1 cellular context compared by ENCODE assay signal in genomic region chr4:56435001-56435747, GRCh38.
A peak's percentile ranks its signal among the peaks of the same experiment; 100 is the strongest.
TF ChIP-seq lines count a peak whose summit lies in the region.

TSS of gene PPAT (minus strand) at chr4:56435615. CDS start at chr4:56435477, 138 bp downstream.

TF ChIP-seq in HepG2, 621 proteins besides CTCF, POLR2A, EP300 and RAD21 (continued from another document and continues in another):
- TF ChIP-seq ETS1 (CRISPR knock-in tag; IDR thresholded peaks at IDR 0.05) (peak; percentile 78; the same call in 1 of the 2 replicates), GATAD1 (CRISPR knock-in tag; IDR thresholded peaks at IDR 0.05) (peak; percentile 17; the same call in 1 of the 2 replicates), ZNF816 (CRISPR knock-in tag; IDR thresholded peaks at IDR 0.05; ENCODE audit: borderline replicate concordance) (no peak), TEAD2 (CRISPR knock-in tag; IDR thresholded peaks at IDR 0.05) (no peak), TP53 (CRISPR knock-in tag; conservative IDR thresholded peaks at IDR 0.05) (no peak), SMAD9 (CRISPR knock-in tag; IDR thresholded peaks at IDR 0.05) (no peak), ZNF530 (CRISPR knock-in tag; IDR thresholded peaks at IDR 0.05; ENCODE audit: low read depth) (no peak), ZNF567 (CRISPR knock-in tag; IDR thresholded peaks at IDR 0.05; ENCODE audit: borderline replicate concordance) (no peak), ZFP41 (CRISPR knock-in tag; IDR thresholded peaks at IDR 0.05; ENCODE audit: borderline replicate concordance) (peak; percentile 61; the same call in 1 of the 2 replicates), ZFP36 (IDR thresholded peaks at IDR 0.05; ENCODE audit: borderline replicate concordance, low read depth, low read length, partially characterized antibody) (no peak), FOSL2 (CRISPR knock-in tag; IDR thresholded peaks at IDR 0.05) (0 out of 2 replicates have a peak, but pooled peaks have one; percentile 6), FOXC1 (CRISPR knock-in tag; IDR thresholded peaks at IDR 0.05; ENCODE audit: borderline replicate concordance) (no peak; the same call in 1 of the 2 replicates), ARNT (IDR thresholded peaks at IDR 0.05) (no peak), ZEB1 (IDR thresholded peaks at IDR 0.05; ENCODE audit: insufficient replicate concordance, low read depth) (no peak), ZNF737 (CRISPR knock-in tag; IDR thresholded peaks at IDR 0.05; ENCODE audit: borderline replicate concordance) (no peak), GRHL1 (CRISPR knock-in tag; conservative IDR thresholded peaks at IDR 0.05) (no peak), RFX3 (CRISPR knock-in tag; IDR thresholded peaks at IDR 0.05) (no peak), FOXA1 (IDR thresholded peaks at IDR 0.05) (no peak), FOXA1 (CRISPR knock-in tag; IDR thresholded peaks at IDR 0.05) (0 out of 2 replicates have a peak, but pooled peaks have one; percentile 5), ZSCAN30 (CRISPR knock-in tag; IDR thresholded peaks at IDR 0.05) (no peak), JDP2 (CRISPR knock-in tag; IDR thresholded peaks at IDR 0.05; ENCODE audit: borderline replicate concordance) (no peak), ZNF563 (CRISPR knock-in tag; IDR thresholded peaks at IDR 0.05) (peak; percentile 76), PPARG (CRISPR knock-in tag; conservative IDR thresholded peaks at IDR 0.05) (no peak), FOXP1 (IDR thresholded peaks at IDR 0.05) (no peak), FOXP1 (CRISPR knock-in tag; IDR thresholded peaks at IDR 0.05) (no peak), ZNF292 (CRISPR knock-in tag; IDR thresholded peaks at IDR 0.05; ENCODE audit: borderline replicate concordance, low read depth) (peak; percentile 58; the same call in 1 of the 2 replicates), ZBTB14 (CRISPR knock-in tag; IDR thresholded peaks at IDR 0.05) (peak; percentile 87), SOX6 (IDR thresholded peaks at IDR 0.05) (no peak), SOX6 (CRISPR knock-in tag; IDR thresholded peaks at IDR 0.05) (peak; percentile 55; the same call in 1 of the 2 replicates), ZNF142 (CRISPR knock-in tag; IDR thresholded peaks at IDR 0.05) (no peak; the same call in 1 of the 2 replicates), MBNL3 (CRISPR knock-in tag; conservative IDR thresholded peaks at IDR 0.05) (no peak), SP5 (CRISPR knock-in tag; IDR thresholded peaks at IDR 0.05; ENCODE audit: borderline replicate concordance, low read depth) (0 out of 2 replicates have a peak, but pooled peaks have one; percentile 29), ZNF451 (CRISPR knock-in tag; IDR thresholded peaks at IDR 0.05) (0 out of 2 replicates have a peak, but pooled peaks have one; percentile 87), NR2F6 (IDR thresholded peaks at IDR 0.05) (no peak), NR2F6 (CRISPR knock-in tag; IDR thresholded peaks at IDR 0.05) (0 out of 2 replicates have a peak, but pooled peaks have one; percentile 9), ZNF225 (CRISPR knock-in tag; IDR thresholded peaks at IDR 0.05) (peak; percentile 90), XBP1 (CRISPR knock-in tag; IDR thresholded peaks at IDR 0.05) (no peak), KAT2B (IDR thresholded peaks at IDR 0.05; ENCODE audit: borderline replicate concordance, low read depth, low read length) (no peak), TCF7L2 (IDR thresholded peaks at IDR 0.05; ENCODE audit: low read depth, low read length) (no peak), ZNF558 (CRISPR knock-in tag; IDR thresholded peaks at IDR 0.05; ENCODE audit: borderline replicate concordance) (peak; percentile 92; the same call in 1 of the 2 replicates), MIER2 (CRISPR knock-in tag; IDR thresholded peaks at IDR 0.05) (no peak), AGO2 (optimal IDR thresholded peaks at IDR 0.05; ENCODE audit: low read depth, low read length) (peak; percentile 71), TFAP4 (IDR thresholded peaks at IDR 0.05; ENCODE audit: borderline replicate concordance, low read depth) (peak; percentile 79; the same call in 1 of the 2 replicates), CENPX (CRISPR knock-in tag; IDR thresholded peaks at IDR 0.05) (no peak), PHF8 (CRISPR knock-in tag; IDR thresholded peaks at IDR 0.05) (peak; percentile 55; the same call in 1 of the 2 replicates), KDM3A (CRISPR knock-in tag; IDR thresholded peaks at IDR 0.05; ENCODE audit: low read depth) (peak; percentile 42; the same call in 1 of the 2 replicates), BATF2 (CRISPR knock-in tag; IDR thresholded peaks at IDR 0.05) (no peak), HMGXB4 (CRISPR knock-in tag; IDR thresholded peaks at IDR 0.05; ENCODE audit: borderline replicate concordance in 1 of 2, low read depth in 1 of 2) (peak; percentile 60 to 73; a peak in 3 of 4 replicates), ONECUT2 (CRISPR knock-in tag; IDR thresholded peaks at IDR 0.05) (no peak; the same call in 1 of the 2 replicates), ZNF20 (CRISPR knock-in tag; IDR thresholded peaks at IDR 0.05) (peak; percentile 93; the same call in 1 of the 2 replicates), CHD2 (IDR thresholded peaks at IDR 0.05; ENCODE audit: low read depth, low read length) (peak; percentile 85)
